Comparison of ENCODE assay signal across 36 cellular contexts in the genomic region with DNA sequence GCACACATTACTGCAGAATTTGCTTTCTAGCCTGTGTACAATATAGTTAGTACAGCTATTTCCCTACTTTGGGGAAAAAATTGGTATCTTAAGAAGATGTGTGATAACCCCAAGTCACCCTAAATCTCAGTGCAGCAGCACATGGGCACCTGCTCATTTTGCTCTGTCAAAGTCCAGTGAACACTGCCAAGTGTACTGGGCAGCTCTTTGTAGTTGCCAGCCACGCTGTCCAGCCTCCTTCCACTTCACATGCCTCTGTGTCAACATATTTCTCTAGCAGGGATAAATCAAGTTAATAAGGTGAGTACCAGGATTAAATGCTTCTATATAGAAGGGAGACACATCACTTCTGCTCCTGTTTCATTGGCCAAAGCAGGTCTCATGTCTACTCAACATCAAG.
"Had no signal": no experiment of that assay in that cellular context is flagged by ENCODE, and none has a peak within 500 bp of the region (broad histone marks: within the 10 kb centered on the region; RNA-seq: fewer than 3 reads in every experiment).

No MANE protein-coding gene starts in this region.

- H3K4me3 ChIP-seq: MG63, PC-9 had no signal

- H3K27me3 ChIP-seq: MG63 had no signal

- H3K27ac ChIP-seq: PC-9, RWPE1, WERI-Rb-1 had no signal

- DNase-seq: activated CD4-positive, alpha-beta memory T cell treated with anti-CD3 and anti-CD28 coated beads, Interleukin-2, amount 10 ng/mL, durations not matched to agents 7 days and 5 days; activated CD4-positive, alpha-beta T cell treated with anti-CD3 and anti-CD28 coated beads for 1 hour; activated CD4-positive, alpha-beta T cell treated with anti-CD3 and anti-CD28 coated beads for 48 hours; activated CD4-positive, CD25-positive, alpha-beta regulatory T cell; activated CD8-positive, alpha-beta memory T cell treated with anti-CD3 and anti-CD28 coated beads for 24 hours; activated CD8-positive, alpha-beta memory T cell treated with anti-CD3 and anti-CD28 coated beads, Interleukin-2, amount 10 ng/mL, durations not matched to agents 7 days and 5 days; activated CD8-positive, alpha-beta memory T cell treated with anti-CD3 and anti-CD28 coated beads, Interleukin-2, amount 50 U/mL, for 48 hours; activated effector memory CD4-positive, alpha-beta T cell treated with Interleukin-2 at 50 U/mL for 16 hours; activated naive CD4-positive, alpha-beta T cell treated with anti-CD3 and anti-CD28 coated beads, Interleukin-2, amount 10 ng/mL, durations not matched to agents 7 days and 5 days; activated naive CD8-positive, alpha-beta T cell treated with anti-CD3 and anti-CD28 coated beads, Interleukin-2, amount 50 U/mL, for 24 hours; activated T-cell treated with anti-CD3 and anti-CD28 coated beads, Interleukin-2, amount 50 U/mL, for 48 hours; anterior cingulate cortex; caudate nucleus; cerebellar nuclear complex; Kasumi-1; KG1; MG63; MV-4-11; NCI-H1105; NCI-H1417 treated with DMSO at 0.1 percent for 48 hours; NCI-H187 treated with DMSO at 0.1 percent for 48 hours; NCI-H2081; NCI-H2171 treated with DMSO at 0.1 percent for 48 hours; NCI-H510A; NCI-H526; NCI-H82; PC-9; SIG-M5; SW 1271; T-helper 1 cell; T-helper 2 cell; T1000; WERI-Rb-1 had no signal

- H3K36me3 ChIP-seq: MG63, WERI-Rb-1 had no signal

- ATAC-seq: activated CD8-positive, alpha-beta memory T cell treated with anti-CD3 and anti-CD28 coated beads, Interleukin-2, amount 10 ng/mL, durations not matched to agents 7 days and 5 days; activated naive CD8-positive, alpha-beta T cell treated with anti-CD3 and anti-CD28 coated beads, Interleukin-2, amount 50 U/mL, for 24 hours had no signal

- H3K9me3 Mint-ChIP-seq: activated naive CD8-positive, alpha-beta T cell treated with anti-CD3 and anti-CD28 coated beads, Interleukin-2, amount 50 U/mL, for 24 hours; brain had no signal

- H3K27me3 Mint-ChIP-seq: activated CD4-positive, alpha-beta memory T cell treated with anti-CD3 and anti-CD28 coated beads, Interleukin-2, amount 10 ng/mL, durations not matched to agents 7 days and 5 days; activated CD8-positive, alpha-beta memory T cell treated with anti-CD3 and anti-CD28 coated beads, Interleukin-2, amount 10 ng/mL, durations not matched to agents 7 days and 5 days; activated naive CD4-positive, alpha-beta T cell treated with anti-CD3 and anti-CD28 coated beads, Interleukin-2, amount 10 ng/mL, durations not matched to agents 7 days and 5 days; activated naive CD8-positive, alpha-beta T cell; activated naive CD8-positive, alpha-beta T cell treated with anti-CD3 and anti-CD28 coated beads, Interleukin-2, amount 50 U/mL, for 24 hours; brain had no signal

- H3K4me1 Mint-ChIP-seq: activated CD4-positive, alpha-beta memory T cell treated with anti-CD3 and anti-CD28 coated beads, Interleukin-2, amount 10 ng/mL, durations not matched to agents 7 days and 5 days; activated CD8-positive, alpha-beta memory T cell treated with anti-CD3 and anti-CD28 coated beads, Interleukin-2, amount 10 ng/mL, durations not matched to agents 7 days and 5 days; activated naive CD4-positive, alpha-beta T cell treated with anti-CD3 and anti-CD28 coated beads, Interleukin-2, amount 10 ng/mL, durations not matched to agents 7 days and 5 days; activated naive CD8-positive, alpha-beta T cell treated with anti-CD3 and anti-CD28 coated beads, Interleukin-2, amount 50 U/mL, for 24 hours; brain had no signal

- H3K36me3 Mint-ChIP-seq: activated CD8-positive, alpha-beta memory T cell treated with anti-CD3 and anti-CD28 coated beads, Interleukin-2, amount 10 ng/mL, durations not matched to agents 7 days and 5 days; activated naive CD4-positive, alpha-beta T cell treated with anti-CD3 and anti-CD28 coated beads, Interleukin-2, amount 10 ng/mL, durations not matched to agents 7 days and 5 days; activated naive CD8-positive, alpha-beta T cell; brain had no signal

- H3K27ac Mint-ChIP-seq: activated CD4-positive, alpha-beta memory T cell treated with anti-CD3 and anti-CD28 coated beads, Interleukin-2, amount 10 ng/mL, durations not matched to agents 7 days and 5 days; activated CD8-positive, alpha-beta memory T cell treated with anti-CD3 and anti-CD28 coated beads, Interleukin-2, amount 10 ng/mL, durations not matched to agents 7 days and 5 days; activated naive CD4-positive, alpha-beta T cell treated with anti-CD3 and anti-CD28 coated beads, Interleukin-2, amount 10 ng/mL, durations not matched to agents 7 days and 5 days; activated naive CD8-positive, alpha-beta T cell; activated naive CD8-positive, alpha-beta T cell treated with anti-CD3 and anti-CD28 coated beads, Interleukin-2, amount 50 U/mL, for 24 hours; brain had no signal

- H3K9me3 ChIP-seq: MG63 had no signal

- H3K4me3 Mint-ChIP-seq: activated CD4-positive, alpha-beta memory T cell treated with anti-CD3 and anti-CD28 coated beads, Interleukin-2, amount 10 ng/mL, durations not matched to agents 7 days and 5 days; activated CD8-positive, alpha-beta memory T cell treated with anti-CD3 and anti-CD28 coated beads, Interleukin-2, amount 10 ng/mL, durations not matched to agents 7 days and 5 days; activated naive CD4-positive, alpha-beta T cell treated with anti-CD3 and anti-CD28 coated beads, Interleukin-2, amount 10 ng/mL, durations not matched to agents 7 days and 5 days; activated naive CD8-positive, alpha-beta T cell; activated naive CD8-positive, alpha-beta T cell treated with anti-CD3 and anti-CD28 coated beads, Interleukin-2, amount 50 U/mL, for 24 hours; brain had no signal
